ENCODE assay signal across 27 cellular contexts in the genomic region with DNA sequence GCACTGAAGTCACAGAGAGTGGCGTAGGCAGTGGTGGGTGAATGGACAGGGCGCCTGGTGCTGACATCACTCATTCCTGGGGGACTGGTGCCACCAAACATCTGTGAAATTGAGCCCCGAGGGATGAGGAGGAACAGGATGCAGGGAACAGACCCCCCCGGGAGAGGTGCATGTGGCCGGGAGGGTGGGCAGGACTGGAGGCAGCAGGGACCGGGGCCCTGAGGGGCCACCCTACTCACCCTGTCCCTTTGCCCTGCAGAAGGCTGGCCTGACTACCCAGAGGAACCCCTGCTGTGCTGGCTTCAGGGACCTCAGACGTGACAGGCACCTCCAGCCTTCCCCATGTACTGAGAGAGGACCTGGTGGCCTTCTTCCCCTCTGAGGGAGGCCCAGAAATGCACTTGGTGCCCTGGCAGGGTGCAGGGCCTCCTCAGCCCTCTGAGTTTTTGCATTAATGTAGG. TPM values are rescaled to one million over a fixed set of nuclear protein-coding genes. Genes with fewer than 3 reads are reported as not detected.
DNase-seq lines count a peak whose midpoint lies in the region; ATAC-seq and TF ChIP-seq lines count a peak whose summit lies in the region.
"Had no signal": no experiment of that assay in that cellular context is flagged by ENCODE, and none has a peak within 500 bp of the region (broad histone marks: within the 10 kb centered on the region; RNA-seq: fewer than 3 reads in every experiment).

No MANE protein-coding gene starts in this region.

- H3K4me1 Mint-ChIP-seq in WTC11, result peaks cover 32% of the 10 kb centered on the region
- H3K4me1 Mint-ChIP-seq: CD4-positive, alpha-beta memory T cell; IgD-negative memory B cell had no signal

- 0 out of 2 replicates have a peak overlapping the region, but pooled peaks have one; percentile 47 for H3K27ac Mint-ChIP-seq in WTC11
- no peak overlapping the region for H3K27ac Mint-ChIP-seq in activated naive CD4-positive, alpha-beta T cell treated with anti-CD3 and anti-CD28 coated beads, Interleukin-2, amount 50 U/mL, for 72 hours
- H3K27ac Mint-ChIP-seq: IgD-negative memory B cell had no signal

- H3K4me1 ChIP-seq in BLaER1 treated with 17β-estradiol and CSF1 and Interleukin-3, amounts not matched to agents 10 nM and 100 nM, result peaks cover 0 to 39% (median 22%) of the 10 kb centered on the region in 10 experiments; a peak in 14 of 20 replicates
- H3K4me1 ChIP-seq: HAP-1 had no signal

- DNase-seq in WTC11 (ENCODE audit: low spot score) (no peak), mesenteric fat pad (ENCODE audit: low spot score) (peak; percentile 82), iPS-NIHi11 (ENCODE audit: low spot score) (no peak), UCSD-AML1 (lab: John Stamatoyannopoulos, UW; ENCODE audit: unreplicated experiment) (no peak)
- no peak for DNase-seq in activated naive CD4-positive, alpha-beta T cell treated with anti-CD3 and anti-CD28 coated beads, Interleukin-2, amount 50 U/mL, for 72 hours (ENCODE audit: low spot score in 2 of 2)
- DNase-seq: C1 segment of cervical spinal cord; CD4-positive, alpha-beta memory T cell; COR-L47; DMS53; MM.1S; NCI-H1417 treated with DMSO at 0.1 percent for 48 hours; NCI-H187; NCI-H2081 treated with DMSO at 0.1 percent for 48 hours; NCI-H2171; NCI-H226; NCI-H510A; NCI-H69; RPMI8226; SHP77 had no signal

- no peak overlapping the region for H3K4me3 ChIP-seq in BLaER1 treated with 17β-estradiol and CSF1 and Interleukin-3, amounts not matched to agents 10 nM and 100 nM
- H3K4me3 ChIP-seq: HAP-1 had no signal

- ATAC-seq in WTC11, result no peak
- no peak for ATAC-seq in activated naive CD4-positive, alpha-beta T cell treated with anti-CD3 and anti-CD28 coated beads, Interleukin-2, amount 50 U/mL, for 72 hours

- no peaks in the 10 kb centered on the region for H3K36me3 ChIP-seq in BLaER1 treated with 17β-estradiol and CSF1 and Interleukin-3, amounts not matched to agents 10 nM and 100 nM
- H3K36me3 ChIP-seq: HAP-1 had no signal

- H3K36me3 Mint-ChIP-seq in WTC11, result no peaks in the 10 kb centered on the region
- no peaks in the 10 kb centered on the region for H3K36me3 Mint-ChIP-seq in activated naive CD4-positive, alpha-beta T cell treated with anti-CD3 and anti-CD28 coated beads, Interleukin-2, amount 50 U/mL, for 72 hours
- H3K36me3 Mint-ChIP-seq: CD4-positive, alpha-beta memory T cell; IgD-negative memory B cell had no signal

- POLR2A ChIA-PET in WTC11 (lab: Charles Lee), result no interaction called here

- H3K4me3 Mint-ChIP-seq in WTC11, result no peak overlapping the region
- H3K4me3 Mint-ChIP-seq: CD4-positive, alpha-beta memory T cell; IgD-negative memory B cell had no signal

- H3K4me2 ChIP-seq in BLaER1 treated with 17β-estradiol and CSF1 and Interleukin-3, amounts not matched to agents 10 nM and 100 nM, result peak overlapping the region in 8 of 11 experiments; percentile 37 to 69 (median 51); a peak in 15 of 22 replicates
- H3K4me2 ChIP-seq: KMS-11 had no signal

- 0 out of 22 replicates have a peak, but pooled peaks cover 0 to 9% (median 0%) of the 10 kb centered on the region in 11 experiments for H4K20me1 ChIP-seq in BLaER1 treated with 17β-estradiol and CSF1 and Interleukin-3, amounts not matched to agents 10 nM and 100 nM

- no peak overlapping the region for H3K27ac ChIP-seq in BLaER1 treated with 17β-estradiol and CSF1 and Interleukin-3, amounts not matched to agents 10 nM and 100 nM
- H3K27ac ChIP-seq in temporal lobe (ENCODE audit: low read depth, low read length), result peak overlapping the region; percentile 6
- H3K27ac ChIP-seq: HL-60, KMS-11 had no signal

- no peaks in the 10 kb centered on the region for H3K9me3 Mint-ChIP-seq in WTC11
- H3K9me3 Mint-ChIP-seq in activated naive CD4-positive, alpha-beta T cell treated with anti-CD3 and anti-CD28 coated beads, Interleukin-2, amount 50 U/mL, for 72 hours, result no peaks in the 10 kb centered on the region
- H3K9me3 Mint-ChIP-seq: CD4-positive, alpha-beta memory T cell had no signal

- no peak for TF ChIP-seq CTCF in WTC11 (IDR thresholded peaks at IDR 0.05)

- H3K27me3 Mint-ChIP-seq in WTC11 (ENCODE audit: low read depth), result no peaks in the 10 kb centered on the region
- H3K27me3 Mint-ChIP-seq: CD4-positive, alpha-beta memory T cell; IgD-negative memory B cell had no signal

- H3K27me3 ChIP-seq in BLaER1 treated with 17β-estradiol and CSF1 and Interleukin-3, amounts not matched to agents 10 nM and 100 nM, result no peaks in the 10 kb centered on the region

- H3K9ac ChIP-seq in BLaER1 treated with 17β-estradiol and CSF1 and Interleukin-3, amounts not matched to agents 10 nM and 100 nM, result no peak overlapping the region; a peak in 1 of 22 replicates
- H3K9ac ChIP-seq: KMS-11 had no signal

- no peaks in the 10 kb centered on the region for H3K9me3 ChIP-seq in BLaER1 treated with 17β-estradiol and CSF1 and Interleukin-3, amounts not matched to agents 10 nM and 100 nM (replicated peaks in 1 of 11)
- H3K9me3 ChIP-seq: HAP-1 had no signal

- CTCF ChIA-PET in WTC11 (lab: Charles Lee), result no interaction called here

TF ChIP-seq in WTC11, 78 proteins besides CTCF, POLR2A, EP300 and RAD21:
- TF ChIP-seq USF2 (CRISPR knock-in tag; IDR thresholded peaks at IDR 0.05) (no peak), ZNF425 (CRISPR knock-in tag; conservative IDR thresholded peaks at IDR 0.05) (no peak)
- TF ChIP-seq, protein P1, sequence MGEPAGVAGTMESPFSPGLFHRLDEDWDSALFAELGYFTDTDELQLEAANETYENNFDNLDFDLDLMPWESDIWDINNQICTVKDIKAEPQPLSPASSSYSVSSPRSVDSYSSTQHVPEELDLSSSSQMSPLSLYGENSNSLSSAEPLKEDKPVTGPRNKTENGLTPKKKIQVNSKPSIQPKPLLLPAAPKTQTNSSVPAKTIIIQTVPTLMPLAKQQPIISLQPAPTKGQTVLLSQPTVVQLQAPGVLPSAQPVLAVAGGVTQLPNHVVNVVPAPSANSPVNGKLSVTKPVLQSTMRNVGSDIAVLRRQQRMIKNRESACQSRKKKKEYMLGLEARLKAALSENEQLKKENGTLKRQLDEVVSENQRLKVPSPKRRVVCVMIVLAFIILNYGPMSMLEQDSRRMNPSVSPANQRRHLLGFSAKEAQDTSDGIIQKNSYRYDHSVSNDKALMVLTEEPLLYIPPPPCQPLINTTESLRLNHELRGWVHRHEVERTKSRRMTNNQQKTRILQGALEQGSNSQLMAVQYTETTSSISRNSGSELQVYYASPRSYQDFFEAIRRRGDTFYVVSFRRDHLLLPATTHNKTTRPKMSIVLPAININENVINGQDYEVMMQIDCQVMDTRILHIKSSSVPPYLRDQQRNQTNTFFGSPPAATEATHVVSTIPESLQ (CRISPR knock-in tag; IDR thresholded peaks at IDR 0.05), result no peak

RNA-seq across cellular contexts. Expression of gene SYNDIG1, which starts 25.1 kb away (rescaled TPM):
- total RNA-seq in WTC11 (2021) (5.0 to 6.4 TPM (median 6.0 TPM) in 3 replicates), mesenteric fat pad (0.77 TPM), temporal lobe (16.7 TPM)
- total RNA-seq in activated naive CD4-positive, alpha-beta T cell treated with anti-CD3 and anti-CD28 coated beads, Interleukin-2, amount 50 U/mL, for 72 hours, result not detected
- total RNA-seq: CD4-positive, alpha-beta memory T cell; G401; SK-MEL-5 had no signal
